11 cellular contexts compared by ENCODE assay signal in genomic region chr2:6977095-6977777, GRCh38.
DNase-seq lines count a peak whose midpoint lies in the region; ATAC-seq and TF ChIP-seq lines count a peak whose summit lies in the region.
"Had no signal": no experiment of that assay in that cellular context is flagged by ENCODE, and none has a peak within 500 bp of the region (broad histone marks: within the 10 kb centered on the region; RNA-seq: fewer than 3 reads in every experiment).

No MANE protein-coding gene starts in this region.

- no peaks in the 10 kb centered on the region for H3K27me3 ChIP-seq in lung (ENCODE audit: control insufficient read depth, insufficient read depth)
- H3K27me3 ChIP-seq in vagina, result no peaks in the 10 kb centered on the region

- peaks cover 7% of the 10 kb centered on the region for H3K4me1 Mint-ChIP-seq in activated T-cell treated with anti-CD3 and anti-CD28 coated beads, Interleukin-2, amount 50 U/mL, for 4 hours (ENCODE audit: low read depth)

- H3K9me3 Mint-ChIP-seq in activated T-cell treated with anti-CD3 and anti-CD28 coated beads, Interleukin-2, amount 50 U/mL, for 4 hours, result no peaks in the 10 kb centered on the region

- H3K36me3 Mint-ChIP-seq in activated T-cell treated with anti-CD3 and anti-CD28 coated beads, Interleukin-2, amount 50 U/mL, for 4 hours (ENCODE audit: insufficient read depth), result peaks cover 27% of the 10 kb centered on the region

- DNase-seq in Right ventricle myocardium inferior (ENCODE audit: missing footprints), result no peak
- no peak for DNase-seq in cardiac septum (ENCODE audit: low spot score)
- peak; percentile 88 for DNase-seq in cerebellum (ENCODE audit: low spot score)
- DNase-seq in lung (ENCODE audit: low spot score), result peak; percentile 43
- DNase-seq in vagina (ENCODE audit: extremely low spot score in 2 of 2), result no peak
- no peak for DNase-seq in activated T-cell treated with anti-CD3 and anti-CD28 coated beads, Interleukin-2, amount 50 U/mL, for 4 hours
- DNase-seq: activated CD4-positive, alpha-beta T cell treated with anti-CD3 and anti-CD28 coated beads for 48 hours; amniotic stem cell; KG1 had no signal

- no peak for TF ChIP-seq CTCF in lung (IDR thresholded peaks at IDR 0.05; ENCODE audit: control extremely low read depth, extremely low read depth)
- TF ChIP-seq CTCF in vagina (IDR thresholded peaks at IDR 0.05), result no peak

- H3K27ac ChIP-seq in lung (ENCODE audit: low read depth in 1 of 2, low read length in 1 of 2) (peak overlapping the region in 1 of 2 donors; percentile 18), vagina (peak overlapping the region; percentile 47)

- H3K4me3 Mint-ChIP-seq in activated T-cell treated with anti-CD3 and anti-CD28 coated beads, Interleukin-2, amount 50 U/mL, for 4 hours, result no peak overlapping the region

- H3K4me3 ChIP-seq in lung (no peak overlapping the region), vagina (peak overlapping the region in 1 of 2 donors; percentile 11)

- H3K9me3 ChIP-seq in lung (ENCODE audit: control insufficient read depth in 2 of 2, insufficient read depth in 1 of 2, low read length in 1 of 2), result peaks cover 0 to 1% of the 10 kb centered on the region in 2 donors
- no peaks in the 10 kb centered on the region for H3K9me3 ChIP-seq in vagina

- H3K4me1 ChIP-seq in lung (ENCODE audit: control insufficient read depth in 2 of 2, insufficient read depth in 2 of 2, low read length in 2 of 2) (peaks cover 0 to 3% of the 10 kb centered on the region in 2 donors), vagina (peaks cover 26% of the 10 kb centered on the region)

- WGBS in lung, 2 donors, result 49 to 72% methylated on average over 9 of the region's 9 CpGs

- no peak for TF ChIP-seq POLR2A in vagina (IDR thresholded peaks at IDR 0.05)

- H3K36me3 ChIP-seq in lung (ENCODE audit: control insufficient read depth in 2 of 2, insufficient read depth in 2 of 2, low read length in 2 of 2), result no peaks in the 10 kb centered on the region
- H3K36me3 ChIP-seq in vagina, result no peaks in the 10 kb centered on the region

- ATAC-seq in Right ventricle myocardium inferior (peak; percentile 88), lung (ENCODE audit: insufficient read depth, low FRiP score) (no peak), GM19467 (IDR thresholded peaks at IDR 0.05; ENCODE audit: unreplicated experiment) (no peak), GM21723 (IDR thresholded peaks at IDR 0.05; ENCODE audit: unreplicated experiment) (no peak)
- ATAC-seq in activated T-cell treated with anti-CD3 and anti-CD28 coated beads, Interleukin-2, amount 50 U/mL, for 4 hours, result no peak

- intact Hi-C loops in Right ventricle myocardium inferior (cut with DNase I) (no loop called here), cardiac septum (cut with DNase I) (no loop called here), vagina (cut with DNase I) (no loop called here)

- H3K27me3 Mint-ChIP-seq in activated T-cell treated with anti-CD3 and anti-CD28 coated beads, Interleukin-2, amount 50 U/mL, for 4 hours (ENCODE audit: low read depth), result no peaks in the 10 kb centered on the region

Comparison
In these comparisons a context has a peak if more than half of its experiments do, and no peak if none do; other contexts are left out.
1. DNase-seq: peak in cerebellum (single experiment) and lung (single experiment); none in Right ventricle myocardium inferior (single experiment), cardiac septum (single experiment), vagina (0 of 2) and activated T-cell treated with anti-CD3 and anti-CD28 coated beads, Interleukin-2, amount 50 U/mL, for 4 hours (single experiment).